In the genomic region with DNA sequence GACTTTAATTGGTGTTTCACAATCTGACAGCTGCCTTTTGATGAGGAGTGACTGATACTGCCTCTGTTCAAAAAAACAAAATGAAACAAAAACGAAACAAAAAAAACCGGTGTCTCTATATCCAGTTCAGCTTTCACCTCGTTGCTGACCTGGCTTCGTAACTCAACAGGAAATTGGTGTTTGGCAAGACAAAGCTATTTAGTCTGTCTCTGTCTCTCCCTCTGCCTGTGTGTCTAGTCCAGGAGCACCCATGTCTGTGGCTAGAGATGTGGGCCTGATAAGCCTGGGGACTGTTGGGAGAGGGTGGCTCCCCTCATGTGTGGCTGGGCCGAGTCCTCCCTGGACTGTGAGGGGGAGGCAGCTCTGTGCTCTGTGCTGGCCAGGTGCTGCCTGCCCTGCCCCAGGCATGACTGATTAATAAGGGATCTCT, we compare ENCODE assay signal across 9 cellular contexts. TPM values are rescaled to one million over a fixed set of nuclear protein-coding genes. Genes with fewer than 3 reads are reported as not detected.
DNase-seq lines count a peak whose midpoint lies in the region; ATAC-seq and TF ChIP-seq lines count a peak whose summit lies in the region.
"Had no signal": no experiment of that assay in that cellular context is flagged by ENCODE, and none has a peak within 500 bp of the region (broad histone marks: within the 10 kb centered on the region; RNA-seq: fewer than 3 reads in every experiment).

No MANE protein-coding gene starts in this region.

- no peaks in the 10 kb centered on the region for H3K79me2 ChIP-seq in OCI-LY7 (ENCODE audit: insufficient read depth, low read depth, low read length)

- intact Hi-C loops in OCI-LY7 (cut with micrococcal nuclease; ENCODE audit: unreplicated experiment), result no loop called here

- H3K9me3 ChIP-seq in OCI-LY7 (ENCODE audit: low read length), result no peaks in the 10 kb centered on the region

- H3K36me3 Mint-ChIP-seq in stimulated activated memory B cell treated with anti-CD40 and anti-IgM and Interleukin-4, amounts not matched to agents 10 μg/mL and 1 μg/mL and 100 μg/mL, for 72 hours, result no peaks in the 10 kb centered on the region

- peaks cover under 1% of the 10 kb centered on the region for H3K9me3 Mint-ChIP-seq in stimulated activated memory B cell treated with anti-CD40 and anti-IgM and Interleukin-4, amounts not matched to agents 10 μg/mL and 1 μg/mL and 100 μg/mL, for 72 hours

- peak overlapping the region; percentile 1; the same call in 1 of the 2 replicates for H3K4me2 ChIP-seq in OCI-LY7 (ENCODE audit: low read length)

- H3K4me1 ChIP-seq in OCI-LY7 (ENCODE audit: insufficient read depth, low read length, poor library complexity, severe bottlenecking), result no peaks in the 10 kb centered on the region

- POLR2A ChIA-PET in OCI-LY7 (lab: Charles Lee), result no interaction called here

- H3K9me2 ChIP-seq in OCI-LY7 (ENCODE audit: insufficient read depth, low read length), result no peaks in the 10 kb centered on the region

- no peak overlapping the region for H2AFZ ChIP-seq in OCI-LY7 (ENCODE audit: low read length)

- CTCF ChIA-PET in OCI-LY7 (lab: Charles Lee; ENCODE audit: unreplicated experiment), result interaction anchor here (0.5 kb wide), 1 partner anchor 707 kb away, joined by 3 read pairs; no protein-coding TSS in a partner anchor

- H3K4me3 Mint-ChIP-seq in stimulated activated memory B cell treated with anti-CD40 and anti-IgM and Interleukin-4, amounts not matched to agents 10 μg/mL and 1 μg/mL and 100 μg/mL, for 72 hours, result no peak overlapping the region

- H3K27ac ChIP-seq in OCI-LY7 (ENCODE audit: low read depth, low read length, poor library complexity, severe bottlenecking) (no peak overlapping the region), epithelial cell of prostate (no peak overlapping the region), substantia nigra (ENCODE audit: low read depth, low read length, poor library complexity, severe bottlenecking) (no peak overlapping the region)
- H3K27ac ChIP-seq: 22Rv1 had no signal

- BruUV-seq in OCI-LY7 (replicated peaks; lab: Mats Ljungman, UMichigan), result no TSS peak

- H3K4me3 ChIP-seq in OCI-LY7 (ENCODE audit: low read depth, low read length, poor library complexity, severe bottlenecking), result no peak overlapping the region

- peak; percentile 48 for DNase-seq in DMS153 treated with DMSO at 0.1 percent for 48 hours (lab: John Stamatoyannopoulos, UW; ENCODE audit: unreplicated experiment)
- no peak for DNase-seq in DMS153 (lab: John Stamatoyannopoulos, UW)
- peak; percentile 4 for DNase-seq in OCI-LY7 (ENCODE audit: low spot score)
- peak; percentile 12 for DNase-seq in epithelial cell of prostate (ENCODE audit: low read depth, low spot score)
- no peak for DNase-seq in substantia nigra (lab: John Stamatoyannopoulos, UW)

- H3K4me1 Mint-ChIP-seq in stimulated activated memory B cell treated with anti-CD40 and anti-IgM and Interleukin-4, amounts not matched to agents 10 μg/mL and 1 μg/mL and 100 μg/mL, for 72 hours, result peaks cover 5% of the 10 kb centered on the region

- no peak overlapping the region for H3K27ac Mint-ChIP-seq in stimulated activated memory B cell treated with anti-CD40 and anti-IgM and Interleukin-4, amounts not matched to agents 10 μg/mL and 1 μg/mL and 100 μg/mL, for 72 hours

- H3K27me3 Mint-ChIP-seq in stimulated activated memory B cell treated with anti-CD40 and anti-IgM and Interleukin-4, amounts not matched to agents 10 μg/mL and 1 μg/mL and 100 μg/mL, for 72 hours, result peaks cover 54% of the 10 kb centered on the region

- no peaks in the 10 kb centered on the region for H4K20me1 ChIP-seq in OCI-LY7 (ENCODE audit: insufficient read depth, low read length)

- ATAC-seq in stimulated activated memory B cell treated with anti-CD40 and anti-IgM and Interleukin-4, amounts not matched to agents 10 μg/mL and 1 μg/mL and 100 μg/mL, for 72 hours, result peak; percentile 51
- ATAC-seq in GM19467 (IDR thresholded peaks at IDR 0.05; ENCODE audit: unreplicated experiment) (no peak), GM19395 (IDR thresholded peaks at IDR 0.05; ENCODE audit: unreplicated experiment) (no peak)

- H3K36me3 ChIP-seq in OCI-LY7 (ENCODE audit: insufficient read depth, low read length), result no peaks in the 10 kb centered on the region

- no peak for TF ChIP-seq CTCF in OCI-LY7 (conservative IDR thresholded peaks at IDR 0.05; ENCODE audit: low read length)

RNA-seq across cellular contexts. Expression of a gene that starts 11.3 kb away (rescaled TPM):
- 0.21 and 0.69 TPM in 2 replicates for total RNA-seq in OCI-LY7 (2014; rRNA removed; shearing (Covaris generic))
- total RNA-seq in OCI-LY7 (2022), result 1.3 and 1.4 TPM in 2 replicates

RNA-seq across cellular contexts. Expression of a gene that starts 59.8 kb away (rescaled TPM):
- 10.3 and 15.5 TPM in 2 replicates for total RNA-seq in OCI-LY7 (2014; rRNA removed; shearing (Covaris generic))
- total RNA-seq in OCI-LY7 (2022), result 14.2 and 16.9 TPM in 2 replicates

Comparison
In these comparisons a context has a peak if more than half of its experiments do, and no peak if none do; other contexts are left out.
1. DNase-seq: peak in DMS153 treated with DMSO at 0.1 percent for 48 hours (single experiment), OCI-LY7 (single experiment) and epithelial cell of prostate (single experiment); none in DMS153 (single experiment) and substantia nigra (0 of 49).